Comparison of ENCODE assay signal across 9 cellular contexts in genomic region chr19:29680447-29680846, GRCh38. TPM values are rescaled to one million over a fixed set of nuclear protein-coding genes. Genes with fewer than 3 reads are reported as not detected.
DNase-seq lines count a peak whose midpoint lies in the region; ATAC-seq and TF ChIP-seq lines count a peak whose summit lies in the region.
"Had no signal": no experiment of that assay in that cellular context is flagged by ENCODE, and none has a peak within 500 bp of the region (broad histone marks: within the 10 kb centered on the region; RNA-seq: fewer than 3 reads in every experiment).

No MANE protein-coding gene starts in this region.

- H3K9me3 ChIP-seq in Peyer's patch (no peaks in the 10 kb centered on the region), tibial nerve (no peaks in the 10 kb centered on the region)
- H3K9me3 ChIP-seq: thyroid gland had no signal

- DNase-seq in CD1c-positive myeloid dendritic cell (ENCODE audit: extremely low spot score) = peak; percentile 43
- peak; percentile 64 to 95 (median 91) for DNase-seq in Peyer's patch
- DNase-seq in activated gamma-delta T cell (lab: John Stamatoyannopoulos, UW) = peak; percentile 85
- peak; percentile 55 to 86 (median 74) for DNase-seq in naive thymus-derived CD8-positive, alpha-beta T cell
- DNase-seq in tibial nerve (ENCODE audit: low spot score in 2 of 2) = no peak
- no peak for DNase-seq in foreskin fibroblast
- no peak for DNase-seq in GOT3 (lab: John Stamatoyannopoulos, UW)

- no peak for TF ChIP-seq CTCF in Peyer's patch (IDR thresholded peaks at IDR 0.05)
- no peak for TF ChIP-seq CTCF in tibial nerve (IDR thresholded peaks at IDR 0.05)
- TF ChIP-seq CTCF in foreskin fibroblast (IDR thresholded peaks at IDR 0.05; ENCODE audit: low read depth, low read length) = no peak

- H3K27me3 Mint-ChIP-seq in naive thymus-derived CD8-positive, alpha-beta T cell = no peaks in the 10 kb centered on the region

- H3K4me3 ChIP-seq in Peyer's patch = peak overlapping the region in 1 of 4 donors; percentile 1
- H3K4me3 ChIP-seq in tibial nerve = no peak overlapping the region
- no peak overlapping the region for H3K4me3 ChIP-seq in foreskin fibroblast (ENCODE audit: low read depth in 1 of 2, low read length in 2 of 2)
- H3K4me3 ChIP-seq: thyroid gland had no signal

- peak overlapping the region; percentile 41 to 67 (median 54) for H3K27ac ChIP-seq in Peyer's patch
- peak overlapping the region; percentile 75 to 91 (median 82) for H3K27ac ChIP-seq in tibial nerve

- H3K36me3 ChIP-seq in Peyer's patch (peaks cover 0 to 13% (median 0%) of the 10 kb centered on the region in 3 donors), tibial nerve (peaks cover 0 to 11% (median 0%) of the 10 kb centered on the region in 3 donors)

- POLR2A ChIA-PET in naive thymus-derived CD8-positive, alpha-beta T cell (lab: Charles Lee) = interaction anchor here (0.5 to 12.5 kb wide), 7 partner anchors 8 to 74 kb away, joined by 3 to 154 read pairs (median 22); partner anchors contain the start of genes C19orf12, PLEKHF1 and POP4

- peaks cover 34 to 87% (median 74%) of the 10 kb centered on the region in 4 donors for H3K4me1 Mint-ChIP-seq in naive thymus-derived CD8-positive, alpha-beta T cell

- TF ChIP-seq EP300 in tibial nerve (IDR thresholded peaks at IDR 0.05) = peak in 1 of 2 donors; percentile 30

- H3K4me1 ChIP-seq in Peyer's patch (peaks cover 0 to 58% (median 47%) of the 10 kb centered on the region in 4 donors), tibial nerve (peaks cover 0 to 84% (median 67%) of the 10 kb centered on the region in 4 donors)

- H3K4me3 Mint-ChIP-seq in naive thymus-derived CD8-positive, alpha-beta T cell = peak overlapping the region; percentile 50 to 87 (median 74)

- peak overlapping the region in 9 of 10 donors; percentile 81 to 93 (median 89) for H3K27ac Mint-ChIP-seq in naive thymus-derived CD8-positive, alpha-beta T cell

- H3K9me3 Mint-ChIP-seq in naive thymus-derived CD8-positive, alpha-beta T cell = no peaks in the 10 kb centered on the region

- ATAC-seq in GM21619 (IDR thresholded peaks at IDR 0.05; ENCODE audit: unreplicated experiment) = peak; percentile 71
- ATAC-seq in naive thymus-derived CD8-positive, alpha-beta T cell = peak; percentile 89 to 96

- TF ChIP-seq POLR2A in Peyer's patch (IDR thresholded peaks at IDR 0.05) (no peak), tibial nerve (IDR thresholded peaks at IDR 0.05) (no peak)

- no peaks in the 10 kb centered on the region for H3K27me3 ChIP-seq in Peyer's patch
- H3K27me3 ChIP-seq in tibial nerve = no peaks in the 10 kb centered on the region
- H3K27me3 ChIP-seq: thyroid gland had no signal

- H3K36me3 Mint-ChIP-seq in naive thymus-derived CD8-positive, alpha-beta T cell = peaks cover 0 to 12% (median 0%) of the 10 kb centered on the region in 3 donors

- 77 to 80% methylated on average over 1 to 11 of the region's 12 CpGs for WGBS in tibial nerve, 2 donors

RNA-seq across cellular contexts. Expression of gene PLEKHF1, which starts 15.2 kb away (rescaled TPM):
- total RNA-seq in Peyer's patch = 10 to 100 TPM in 1 of 4 donors, 1 to 10 TPM in 3; 8.2 to 16.5 (median 9.0) TPM
- 10 to 100 TPM; 18.0 to 19.8 TPM for total RNA-seq in naive thymus-derived CD8-positive, alpha-beta T cell
- polyA plus RNA-seq in naive thymus-derived CD8-positive, alpha-beta T cell = 10 to 100 TPM in 2 of 3 donors, 1 to 10 TPM in 1; 3.8 to 19.7 (median 15.5) TPM
- 100 to 1,000 TPM in 2 of 4 donors, 10 to 100 TPM in 2; 52.2 to 119 (median 89.0) TPM for total RNA-seq in tibial nerve

RNA-seq across cellular contexts. Expression of gene C19orf12, which starts 34.6 kb away (rescaled TPM):
- 10 to 100 TPM; 18.2 to 49.1 (median 28.2) TPM for total RNA-seq in Peyer's patch
- total RNA-seq in naive thymus-derived CD8-positive, alpha-beta T cell = 10 to 100 TPM; 23.2 to 23.8 TPM
- 10 to 100 TPM; 16.7 to 32.3 (median 19.8) TPM for polyA plus RNA-seq in naive thymus-derived CD8-positive, alpha-beta T cell
- 10 to 100 TPM; 52.5 to 71.6 (median 56.7) TPM for total RNA-seq in tibial nerve

Comparison
In these comparisons a context has a peak if more than half of its experiments do, and no peak if none do; other contexts are left out.
1. DNase-seq: peak in CD1c-positive myeloid dendritic cell (single experiment), Peyer's patch (3 of 3), activated gamma-delta T cell (single experiment) and naive thymus-derived CD8-positive, alpha-beta T cell (10 of 10); none in tibial nerve (0 of 2), foreskin fibroblast (0 of 2) and GOT3 (single experiment).